ENCODE assay signal across 26 cellular contexts in genomic region chr7:1004018-1004880, GRCh38. TPM values are rescaled to one million over a fixed set of nuclear protein-coding genes. Genes with fewer than 3 reads are reported as not detected.
A peak's percentile ranks its signal among the peaks of the same experiment; 100 is the strongest.
DNase-seq lines count a peak whose midpoint lies in the region; ATAC-seq and TF ChIP-seq lines count a peak whose summit lies in the region.
"Had no signal": no experiment of that assay in that cellular context is flagged by ENCODE, and none has a peak within 500 bp of the region (broad histone marks: within the 10 kb centered on the region; RNA-seq: fewer than 3 reads in every experiment).

No MANE protein-coding gene starts in this region.

- no peaks in the 10 kb centered on the region for H4K20me1 ChIP-seq in SU-DHL-6 (ENCODE audit: low read depth, low read length)

- H3K4me1 Mint-ChIP-seq in memory B cell: peaks cover 27% of the 10 kb centered on the region
- H3K4me1 Mint-ChIP-seq: nephron had no signal

- TF ChIP-seq CTCF in heart left ventricle (IDR thresholded peaks at IDR 0.05): no peak
- TF ChIP-seq CTCF in SU-DHL-6 (IDR thresholded peaks at IDR 0.05; ENCODE audit: insufficient read depth, low read length, poor library complexity, severe bottlenecking): no peak

- no peak overlapping the region for H2AFZ ChIP-seq in SU-DHL-6 (ENCODE audit: low read depth, low read length, severe bottlenecking)

- no peaks in the 10 kb centered on the region for H3K9me3 Mint-ChIP-seq in memory B cell
- H3K9me3 Mint-ChIP-seq: activated naive CD4-positive, alpha-beta T cell treated with anti-CD3 and anti-CD28 coated beads, Interleukin-2, amount 50 U/mL, for 72 hours; activated T-helper 1 cell treated with anti-CD3 and anti-CD28 coated beads, Interleukin-12 subunit alpha, Interleukin-12 subunit beta, Interleukin-2, Interleukin-4 antibody, amounts not matched to agents 30 ng/mL and 10 ng/mL and 1 ng/mL, durations not matched to agents 14 hours and 24 hours and 36 hours; nephron; type B pancreatic cell had no signal

- H3K4me1 ChIP-seq in heart left ventricle: no peaks in the 10 kb centered on the region
- H3K4me1 ChIP-seq: BE2C, gastroesophageal sphincter, stomach had no signal

- no peaks in the 10 kb centered on the region for H3K79me2 ChIP-seq in SU-DHL-6 (ENCODE audit: insufficient read depth, low read length)

- 80 to 87% (median 81%) methylated on average over 28 to 34 of the region's 34 CpGs for WGBS in heart left ventricle, 4 donors

- intact Hi-C loops in heart left ventricle (cut with DNase I) (no loop called here), left cardiac atrium (cut with DNase I) (no loop called here)

- TF ChIP-seq POLR2A in heart left ventricle (IDR thresholded peaks at IDR 0.05): no peak

- H3K27ac Mint-ChIP-seq in memory B cell: peak overlapping the region; percentile 81
- H3K27ac Mint-ChIP-seq: activated naive CD4-positive, alpha-beta T cell treated with anti-CD3 and anti-CD28 coated beads, Interleukin-2, amount 50 U/mL, for 72 hours; activated T-helper 1 cell treated with anti-CD3 and anti-CD28 coated beads, Interleukin-12 subunit alpha, Interleukin-12 subunit beta, Interleukin-2, Interleukin-4 antibody, amounts not matched to agents 30 ng/mL and 10 ng/mL and 1 ng/mL, durations not matched to agents 14 hours and 24 hours and 36 hours; nephron; type B pancreatic cell had no signal

- peak in 3 of 4 donors; percentile 25 to 46 (median 34) for ATAC-seq in heart left ventricle
- ATAC-seq in left cardiac atrium: no peak
- ATAC-seq in memory B cell (ENCODE audit: low read depth): peak; percentile 84
- no peak for ATAC-seq in HG03354 (IDR thresholded peaks at IDR 0.05; ENCODE audit: poor library complexity, severe bottlenecking, unreplicated experiment)
- ATAC-seq: activated naive CD4-positive, alpha-beta T cell treated with anti-CD3 and anti-CD28 coated beads, Interleukin-2, amount 50 U/mL, for 72 hours; gastroesophageal sphincter; K562 had no signal

- H3K9me3 ChIP-seq in heart left ventricle (no peaks in the 10 kb centered on the region), SU-DHL-6 (ENCODE audit: insufficient read depth, low read length) (no peaks in the 10 kb centered on the region)
- H3K9me3 ChIP-seq: BE2C, esophagus muscularis mucosa, gastroesophageal sphincter, stomach had no signal

- H3K4me3 ChIP-seq in heart left ventricle (no peak overlapping the region), SU-DHL-6 (ENCODE audit: insufficient read depth, low read length, poor library complexity, severe bottlenecking) (no peak overlapping the region)
- H3K4me3 ChIP-seq: esophagus muscularis mucosa, gastroesophageal sphincter, K562, skin epidermis, stomach had no signal

- DNase-seq in heart left ventricle: no peak
- no peak for DNase-seq in left cardiac atrium
- peak; percentile 60 to 64 for DNase-seq in memory B cell (ENCODE audit: low spot score in 2 of 2)
- no peak for DNase-seq in NCI-H748 treated with DMSO at 0.1 percent for 48 hours (lab: John Stamatoyannopoulos, UW)
- DNase-seq in CD1c-positive myeloid dendritic cell (ENCODE audit: extremely low spot score): no peak
- no peak for DNase-seq in NCI-H2171 (lab: John Stamatoyannopoulos, UW)
- DNase-seq: activated CD4-positive, alpha-beta T cell treated with anti-CD3 and anti-CD28 coated beads for 4 hours; BE2C; effector CD4-positive, alpha-beta T cell; NCI-H187; stomach had no signal

- no peaks in the 10 kb centered on the region for H3K27me3 ChIP-seq in heart left ventricle
- no peaks in the 10 kb centered on the region for H3K27me3 ChIP-seq in SU-DHL-6 (ENCODE audit: low read length)
- H3K27me3 ChIP-seq: BE2C, esophagus muscularis mucosa, gastroesophageal sphincter, stomach had no signal

- H3K4me3 Mint-ChIP-seq in memory B cell: no peak overlapping the region
- H3K4me3 Mint-ChIP-seq: activated T-helper 1 cell treated with anti-CD3 and anti-CD28 coated beads, Interleukin-12 subunit alpha, Interleukin-12 subunit beta, Interleukin-2, Interleukin-4 antibody, amounts not matched to agents 30 ng/mL and 10 ng/mL and 1 ng/mL, durations not matched to agents 14 hours and 24 hours and 36 hours; nephron; type B pancreatic cell had no signal

- peaks cover 27% of the 10 kb centered on the region for H3K36me3 Mint-ChIP-seq in memory B cell
- H3K36me3 Mint-ChIP-seq: activated naive CD4-positive, alpha-beta T cell treated with anti-CD3 and anti-CD28 coated beads, Interleukin-2, amount 50 U/mL, for 72 hours; type B pancreatic cell had no signal

- H3K27ac ChIP-seq in heart left ventricle: no peak overlapping the region
- H3K27ac ChIP-seq in SU-DHL-6 (ENCODE audit: low read depth, low read length): peak overlapping the region; percentile 79
- H3K27ac ChIP-seq: esophagus muscularis mucosa, gastroesophageal sphincter, skin epidermis, stomach had no signal

- H3K27me3 Mint-ChIP-seq in memory B cell: peaks cover 1% of the 10 kb centered on the region
- H3K27me3 Mint-ChIP-seq: type B pancreatic cell had no signal

- peaks cover 0 to 34% (median 12%) of the 10 kb centered on the region in 9 donors for H3K36me3 ChIP-seq in heart left ventricle
- no peaks in the 10 kb centered on the region for H3K36me3 ChIP-seq in SU-DHL-6 (ENCODE audit: low read length)

- H3K9me2 ChIP-seq in SU-DHL-6 (replicated peaks; ENCODE audit: insufficient read depth, low read length): no peaks in the 10 kb centered on the region

- H3K4me2 ChIP-seq in SU-DHL-6 (ENCODE audit: low read depth, low read length, poor library complexity, severe bottlenecking): peak overlapping the region; percentile 37

- H3F3A ChIP-seq in SU-DHL-6 (ENCODE audit: insufficient read depth): peaks cover 16% of the 10 kb centered on the region

- H3K9ac ChIP-seq in SU-DHL-6 (ENCODE audit: low read length): peak overlapping the region; percentile 41; the same call in 1 of the 2 replicates

RNA-seq across cellular contexts. Expression of gene CYP2W1, which starts 21.3 kb away (rescaled TPM):
- not detected for total RNA-seq in heart left ventricle
- polyA plus RNA-seq in heart left ventricle: not detected
- not detected for total RNA-seq in left cardiac atrium
- total RNA-seq: A172; activated naive CD4-positive, alpha-beta T cell treated with anti-CD3 and anti-CD28 coated beads, Interleukin-2, amount 50 U/mL, for 72 hours; activated T-helper 1 cell treated with anti-CD3 and anti-CD28 coated beads, Interleukin-12 subunit alpha, Interleukin-12 subunit beta, Interleukin-2, Interleukin-4 antibody, amounts not matched to agents 30 ng/mL and 10 ng/mL and 1 ng/mL, durations not matched to agents 14 hours and 24 hours and 36 hours; chondrocyte; Daoy; gastroesophageal sphincter; K562; mesenteric fat pad; posterior vena cava had no signal
- polyA plus RNA-seq: K562 had no signal

RNA-seq across cellular contexts. Expression of gene COX19, which starts 28.9 kb away (rescaled TPM):
- total RNA-seq in heart left ventricle (1 to 10 TPM; 3.1 to 7.8 (median 6.5) TPM), left cardiac atrium (1 to 10 TPM; 6.6 to 8.5 TPM)
- 1 to 10 TPM; 5.7 to 6.6 TPM for polyA plus RNA-seq in heart left ventricle

RNA-seq across cellular contexts. Expression of gene GPR146, which starts 40.1 kb away (rescaled TPM):
- 10 to 100 TPM; 12.3 to 56.8 (median 25.2) TPM for total RNA-seq in heart left ventricle
- polyA plus RNA-seq in heart left ventricle: 10 to 100 TPM; 11.1 to 26.4 TPM
- 10 to 100 TPM in 1 of 2 donors, 1 to 10 TPM in 1; 9.0 to 17.7 TPM for total RNA-seq in left cardiac atrium

RNA-seq across cellular contexts. Expression of gene ADAP1, which starts 49.8 kb away (rescaled TPM):
- total RNA-seq in heart left ventricle (10 to 100 TPM in 6 of 9 donors, 1 to 10 TPM in 3; 7.0 to 16.5 (median 12.0) TPM), left cardiac atrium (1 to 10 TPM; 6.9 to 8.2 TPM)
- polyA plus RNA-seq in heart left ventricle: 10 to 100 TPM in 1 of 2 donors, 1 to 10 TPM in 1; 3.1 to 14.0 TPM

Comparison
In these comparisons a context has a peak if more than half of its experiments do, and no peak if none do; other contexts are left out.
1. ATAC-seq: peak in heart left ventricle (3 of 4) and memory B cell (single experiment); none in left cardiac atrium (0 of 2) and HG03354 (single experiment).
2. DNase-seq: peak in memory B cell (2 of 2); none in heart left ventricle (0 of 5), left cardiac atrium (single experiment), NCI-H748 treated with DMSO at 0.1 percent for 48 hours (single experiment), CD1c-positive myeloid dendritic cell (single experiment) and NCI-H2171 (single experiment).